In the genomic region with DNA sequence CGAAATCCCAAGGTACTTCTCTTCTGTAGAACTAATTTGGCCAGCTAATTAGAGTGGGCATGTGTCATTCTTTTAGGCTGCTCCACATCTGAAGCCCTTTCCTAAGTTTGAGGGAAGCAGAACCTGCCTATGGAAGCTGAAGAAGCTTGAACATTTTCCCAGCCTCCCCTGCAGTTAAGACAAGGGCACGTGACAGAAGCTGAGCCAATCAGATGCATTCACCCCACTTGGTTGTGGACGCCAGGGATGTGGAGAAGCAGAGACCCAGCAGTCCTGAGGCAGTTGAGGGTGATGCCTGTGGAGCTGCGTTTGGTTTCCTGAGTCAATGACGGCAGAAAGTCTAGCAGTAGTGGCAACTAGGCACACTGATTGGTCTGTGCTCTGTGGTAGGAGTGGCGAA, we compare ENCODE assay signal across 25 cellular contexts.
"Had no signal": no experiment of that assay in that cellular context is flagged by ENCODE, and none has a peak within 500 bp of the region (broad histone marks: within the 10 kb centered on the region; RNA-seq: fewer than 3 reads in every experiment).

No MANE protein-coding gene starts in this region.

- H3K27ac ChIP-seq: breast epithelium had no signal

- H3K4me3 Mint-ChIP-seq: activated B cell treated with CpG ODN at 0.5 μM for 24 hours; activated CD4-positive, alpha-beta T cell treated with anti-CD3 and anti-CD28 coated beads, Interleukin-2, amount 10 ng/mL, durations not matched to agents 24 days and 14 days; activated CD8-positive, alpha-beta memory T cell treated with anti-CD3 and anti-CD28 coated beads, Interleukin-2, amount 10 ng/mL, durations not matched to agents 7 days and 5 days; activated naive CD4-positive, alpha-beta T cell treated with anti-CD3 and anti-CD28 coated beads for 36 hours; activated T-cell treated with anti-CD3 and anti-CD28 coated beads, Interleukin-2, amount 50 U/mL, for 24 hours; activated T-helper 1 cell treated with anti-CD3 and anti-CD28 coated beads, Interleukin-12 subunit alpha, Interleukin-12 subunit beta, Interleukin-2, Interleukin-4 antibody, amounts not matched to agents 30 ng/mL and 10 ng/mL and 1 ng/mL, durations not matched to agents 14 hours and 24 hours and 36 hours; T-helper 17 cell had no signal

- FAIRE-seq: RCC 7860, TTC549 had no signal

- ATAC-seq: activated CD8-positive, alpha-beta memory T cell treated with anti-CD3 and anti-CD28 coated beads, Interleukin-2, amount 10 ng/mL, durations not matched to agents 7 days and 5 days; PC-3; T-helper 17 cell had no signal

- H3K27me3 ChIP-seq: breast epithelium had no signal

- H3K9me3 Mint-ChIP-seq: activated B cell treated with CpG ODN at 0.5 μM for 24 hours; activated naive CD4-positive, alpha-beta T cell treated with anti-CD3 and anti-CD28 coated beads for 36 hours; activated T-cell treated with anti-CD3 and anti-CD28 coated beads, Interleukin-2, amount 50 U/mL, for 24 hours had no signal

- H3K9me3 ChIP-seq: breast epithelium had no signal

- H3K4me1 ChIP-seq: breast epithelium had no signal

- DNase-seq: activated B cell treated with CpG ODN at 0.5 μM for 24 hours; activated CD4-positive, alpha-beta T cell treated with anti-CD3 and anti-CD28 coated beads for 1 hour; activated CD4-positive, alpha-beta T cell treated with anti-CD3 and anti-CD28 coated beads, Interleukin-2, amount 10 ng/mL, durations not matched to agents 24 days and 14 days; activated CD4-positive, alpha-beta T cell treated with anti-CD3 and anti-CD28 coated beads, Interleukin-2, amount 50 U/mL, for 48 hours; activated CD8-positive, alpha-beta memory T cell treated with anti-CD3 and anti-CD28 coated beads, Interleukin-2, amount 10 ng/mL, durations not matched to agents 7 days and 5 days; activated gamma-delta T cell; activated naive CD4-positive, alpha-beta T cell treated with anti-CD3 and anti-CD28 coated beads for 36 hours; activated T-cell treated with anti-CD3 and anti-CD28 coated beads, Interleukin-2, amount 50 U/mL, for 24 hours; aorta; caudate nucleus; KG1; NCI-H1105; NCI-H1436; NCI-H1694 treated with DMSO at 0.1 percent for 48 hours; NCI-H2081; NCI-H510A treated with DMSO at 0.1 percent for 48 hours; NCI-H69; PC-3; SHP77 treated with DMSO at 0.1 percent for 48 hours; T-helper 17 cell; T1000 had no signal

- H3K27ac Mint-ChIP-seq: activated B cell treated with CpG ODN at 0.5 μM for 24 hours; activated CD4-positive, alpha-beta T cell treated with anti-CD3 and anti-CD28 coated beads, Interleukin-2, amount 10 ng/mL, durations not matched to agents 24 days and 14 days; activated CD8-positive, alpha-beta memory T cell treated with anti-CD3 and anti-CD28 coated beads, Interleukin-2, amount 10 ng/mL, durations not matched to agents 7 days and 5 days; activated naive CD4-positive, alpha-beta T cell treated with anti-CD3 and anti-CD28 coated beads for 36 hours; activated T-cell treated with anti-CD3 and anti-CD28 coated beads, Interleukin-2, amount 50 U/mL, for 24 hours; activated T-helper 1 cell treated with anti-CD3 and anti-CD28 coated beads, Interleukin-12 subunit alpha, Interleukin-12 subunit beta, Interleukin-2, Interleukin-4 antibody, amounts not matched to agents 30 ng/mL and 10 ng/mL and 1 ng/mL, durations not matched to agents 14 hours and 24 hours and 36 hours; T-helper 17 cell had no signal

- H3K4me1 Mint-ChIP-seq: activated B cell treated with CpG ODN at 0.5 μM for 24 hours had no signal

- H3K4me3 ChIP-seq: breast epithelium had no signal

- H3K27me3 Mint-ChIP-seq: activated T-cell treated with anti-CD3 and anti-CD28 coated beads, Interleukin-2, amount 50 U/mL, for 24 hours; T-helper 17 cell had no signal

- H3K36me3 ChIP-seq: breast epithelium had no signal
